In the genomic region with DNA sequence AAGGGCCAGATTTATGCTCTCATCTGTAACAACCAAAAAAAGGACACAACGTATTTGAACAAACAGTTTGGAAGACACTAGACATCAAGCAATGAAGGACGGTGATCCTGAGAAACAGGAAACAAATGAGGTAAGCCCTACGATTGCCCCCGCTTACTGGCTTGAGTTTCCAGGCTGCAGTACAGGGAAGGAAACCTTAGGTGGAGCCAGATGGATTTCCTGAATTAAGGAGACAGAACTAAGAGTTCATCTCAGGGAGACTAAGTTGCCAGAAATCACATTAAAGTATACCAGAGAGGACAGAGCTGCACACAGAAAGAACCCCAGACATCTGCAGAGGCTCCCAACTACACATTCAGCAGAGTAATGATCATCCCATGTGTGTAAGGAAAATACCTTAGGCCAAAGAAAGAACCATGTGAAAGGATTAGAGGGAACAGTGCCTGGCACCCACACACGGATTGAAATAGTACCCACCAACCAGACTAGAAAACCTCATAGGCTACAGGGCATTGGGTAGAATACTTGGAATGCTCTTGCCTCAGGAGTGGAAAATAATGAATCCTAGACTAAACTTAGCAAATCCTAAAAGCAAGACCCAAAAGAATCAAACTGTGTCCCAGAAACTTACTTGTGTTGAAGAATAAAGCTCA, we compare ENCODE assay signal across 9 cellular contexts.
DNase-seq lines count a peak whose midpoint lies in the region; ATAC-seq, FAIRE-seq and TF ChIP-seq lines count a peak whose summit lies in the region.
"Had no signal": no experiment of that assay in that cellular context is flagged by ENCODE, and none has a peak within 500 bp of the region (broad histone marks: within the 10 kb centered on the region; RNA-seq: fewer than 3 reads in every experiment).

No MANE protein-coding gene starts in this region.

- no peaks in the 10 kb centered on the region for H3K4me1 Mint-ChIP-seq in natural killer cell
- H3K4me1 Mint-ChIP-seq: B cell had no signal

- H3K27me3 Mint-ChIP-seq in natural killer cell (ENCODE audit: low read depth in 2 of 2), result peaks cover 5 to 15% of the 10 kb centered on the region in 2 donors

- no peak overlapping the region for H3K27ac Mint-ChIP-seq in natural killer cell
- H3K27ac Mint-ChIP-seq: B cell had no signal

- H3K9me3 ChIP-seq in small intestine (ENCODE audit: control insufficient read depth, low read depth), result no peaks in the 10 kb centered on the region

- no peak for ATAC-seq in natural killer cell
- ATAC-seq in GM18907 (IDR thresholded peaks at IDR 0.05; ENCODE audit: unreplicated experiment), result no peak

- H3K4me3 ChIP-seq in small intestine (ENCODE audit: low read depth in 1 of 2, low read length in 2 of 2), result no peak overlapping the region

- H3K4me1 ChIP-seq in small intestine (ENCODE audit: control insufficient read depth in 2 of 2, insufficient read depth in 1 of 2, low read depth in 1 of 2, low read length in 1 of 2), result no peaks in the 10 kb centered on the region

- DNase-seq in NCI-H1417 (lab: John Stamatoyannopoulos, UW) (peak in 2 of 3 experiments; percentile 4 to 36), NCI-H1417 treated with DMSO at 0.1 percent for 48 hours (lab: John Stamatoyannopoulos, UW) (no peak), RKO (ENCODE audit: low spot score) (peak; percentile 49), glomerular visceral epithelial cell (ENCODE audit: extremely low spot score) (peak; percentile 34), small intestine (peak; percentile 64), natural killer cell (no peak), superior temporal gyrus (ENCODE audit: extremely low spot score) (no peak)

- intact Hi-C loops in natural killer cell (cut with micrococcal nuclease), result no loop called here

- no peaks in the 10 kb centered on the region for H3K36me3 ChIP-seq in small intestine (ENCODE audit: control insufficient read depth in 2 of 2, insufficient read depth in 2 of 2, low read length in 2 of 2)

- H3K36me3 Mint-ChIP-seq in natural killer cell, result no peaks in the 10 kb centered on the region

- H3K9me3 Mint-ChIP-seq in natural killer cell, result no peaks in the 10 kb centered on the region

- no peaks in the 10 kb centered on the region for H3K27me3 ChIP-seq in small intestine (ENCODE audit: control insufficient read depth in 2 of 2, insufficient read depth in 2 of 2, low read length in 2 of 2)

- no peak overlapping the region for H3K4me3 Mint-ChIP-seq in natural killer cell
- H3K4me3 Mint-ChIP-seq: B cell had no signal

- WGBS in small intestine, 3 donors, result 17 to 26% (median 24%) methylated on average over 5 of the region's 5 CpGs

- TF ChIP-seq CTCF in natural killer cell (IDR thresholded peaks at IDR 0.05), result no peak

- no peak overlapping the region for H3K27ac ChIP-seq in small intestine (ENCODE audit: low read depth in 1 of 2, low read length in 1 of 2)

- no peak for FAIRE-seq in small intestine (lab: Jason Lieb, UNC)

Comparison
In these comparisons a context has a peak if more than half of its experiments do, and no peak if none do; other contexts are left out.
1. DNase-seq: peak in NCI-H1417 (2 of 3), RKO (single experiment), glomerular visceral epithelial cell (single experiment) and small intestine (single experiment); none in NCI-H1417 treated with DMSO at 0.1 percent for 48 hours (single experiment), natural killer cell (single experiment) and superior temporal gyrus (single experiment).